Comparison of ENCODE assay signal across 17 cellular contexts in the genomic region with DNA sequence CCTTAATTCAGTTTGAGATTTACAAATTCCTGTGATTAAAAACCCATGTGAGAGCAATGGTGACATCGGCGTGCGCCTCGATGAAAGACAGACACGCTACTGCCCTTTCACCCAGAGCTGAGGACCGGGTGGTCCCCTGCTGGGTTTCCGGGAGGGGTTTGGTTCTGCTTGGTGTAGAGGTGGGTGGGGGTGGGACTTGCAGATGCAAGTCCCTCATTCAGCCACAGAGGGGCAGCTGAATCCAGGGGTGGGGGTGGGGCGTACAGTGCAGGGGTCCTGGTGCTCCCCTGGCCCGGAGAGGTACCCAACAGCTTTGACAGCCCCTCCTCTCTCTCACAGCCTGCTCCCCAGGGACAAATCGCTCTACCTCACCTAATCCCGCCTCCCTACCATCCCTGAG.
DNase-seq lines count a peak whose midpoint lies in the region; ATAC-seq and TF ChIP-seq lines count a peak whose summit lies in the region.
"Had no signal": no experiment of that assay in that cellular context is flagged by ENCODE, and none has a peak within 500 bp of the region (broad histone marks: within the 10 kb centered on the region; RNA-seq: fewer than 3 reads in every experiment).

No MANE protein-coding gene starts in this region.

- TF ChIP-seq POLR2A in lower leg skin (IDR thresholded peaks at IDR 0.05) = no peak

- 87% methylated on average over 6 of the region's 11 CpGs for WGBS in SK-N-SH (ENCODE audit: low lambda C conversion rate)
- WGBS in lower leg skin, 2 donors = 60 to 72% methylated on average over 7 to 11 of the region's 11 CpGs

- no peak overlapping the region for H3K9ac ChIP-seq in SK-N-SH
- H3K9ac ChIP-seq: parathyroid adenoma had no signal

- no peaks in the 10 kb centered on the region for H3K9me3 Mint-ChIP-seq in CD4-positive, alpha-beta memory T cell
- H3K9me3 Mint-ChIP-seq: type B pancreatic cell had no signal

- no peaks in the 10 kb centered on the region for H3K9me3 ChIP-seq in SK-N-SH
- H3K9me3 ChIP-seq in CD4-positive, alpha-beta memory T cell (ENCODE audit: control insufficient read depth in 1 of 2, low read length in 2 of 2) = no peaks in the 10 kb centered on the region
- H3K9me3 ChIP-seq in WERI-Rb-1 (ENCODE audit: severe bottlenecking) = no peaks in the 10 kb centered on the region
- H3K9me3 ChIP-seq: adrenal gland, SJSA1 had no signal

- no peaks in the 10 kb centered on the region for H3K27me3 Mint-ChIP-seq in CD4-positive, alpha-beta memory T cell

- ATAC-seq in SK-N-SH treated with all-trans-retinoic acid at 6 μM for 48 hours = no peak
- ATAC-seq: K562 had no signal

- peak; percentile 47 for DNase-seq in SK-N-SH
- DNase-seq in CD4-positive, alpha-beta memory T cell = no peak
- no peak for DNase-seq in WERI-Rb-1
- peak; percentile 9 to 43 for DNase-seq in lower leg skin (ENCODE audit: low spot score in 2 of 2)
- no peak for DNase-seq in DMS153 (lab: John Stamatoyannopoulos, UW)
- no peak for DNase-seq in occipital lobe (lab: John Stamatoyannopoulos, UW)
- no peak for DNase-seq in retina
- DNase-seq: activated CD4-positive, CD25-positive, alpha-beta regulatory T cell treated with anti-CD3 and anti-CD28 coated beads, Interleukin-2, amount 50 U/mL, for 72 hours; DMS 273 treated with DMSO at 0.1 percent for 48 hours; NCI-H187; NCI-H748 treated with DMSO at 0.1 percent for 48 hours had no signal

- POLR2A ChIA-PET in SK-N-SH (lab: Yijun Ruan, JAX) = no interaction called here
- POLR2A ChIA-PET in CD4-positive, alpha-beta memory T cell (lab: Charles Lee; ENCODE audit: partially characterized antibody) = interaction anchor here (1.2 to 1.9 kb wide), 5 partner anchors 12 to 126 kb away, joined by 3 to 9 read pairs (median 5); no protein-coding TSS in a partner anchor

- H3K36me3 ChIP-seq in SK-N-SH (replicated peaks in 1 of 2; ENCODE audit: control insufficient read depth in 1 of 2, insufficient read depth in 2 of 2, low read length in 1 of 2) = no peaks in the 10 kb centered on the region
- H3K36me3 ChIP-seq in CD4-positive, alpha-beta memory T cell (ENCODE audit: insufficient read depth, low read length) = no peaks in the 10 kb centered on the region
- no peaks in the 10 kb centered on the region for H3K36me3 ChIP-seq in WERI-Rb-1
- H3K36me3 ChIP-seq: adrenal gland had no signal

- no peaks in the 10 kb centered on the region for H3K79me2 ChIP-seq in SK-N-SH (ENCODE audit: insufficient read depth)
- H3K79me2 ChIP-seq: parathyroid adenoma had no signal

- H3K36me3 Mint-ChIP-seq in CD4-positive, alpha-beta memory T cell = no peaks in the 10 kb centered on the region
- H3K36me3 Mint-ChIP-seq: type B pancreatic cell had no signal

- H3K4me3 ChIP-seq in SK-N-SH (ENCODE audit: low read depth in 2 of 2, low read length in 1 of 2) (no peak overlapping the region), WERI-Rb-1 (ENCODE audit: low read depth, low read length) (no peak overlapping the region), lower leg skin (ENCODE audit: low read depth, poor library complexity, severe bottlenecking) (no peak overlapping the region)
- peak overlapping the region in 1 of 2 donors; percentile 57 for H3K4me3 ChIP-seq in CD4-positive, alpha-beta memory T cell (ENCODE audit: low read length in 2 of 2)
- H3K4me3 ChIP-seq: adrenal gland, K562, SJSA1 had no signal

- H3K4me3 Mint-ChIP-seq in CD4-positive, alpha-beta memory T cell = peak overlapping the region in 5 of 8 donors; percentile 38 to 92 (median 85)
- H3K4me3 Mint-ChIP-seq: type B pancreatic cell had no signal

- H3K27ac Mint-ChIP-seq in CD4-positive, alpha-beta memory T cell = peak overlapping the region in 5 of 7 donors; percentile 62 to 99 (median 98)
- H3K27ac Mint-ChIP-seq: type B pancreatic cell had no signal

- no peak for TF ChIP-seq CTCF in SK-N-SH (IDR thresholded peaks at IDR 0.05)
- TF ChIP-seq CTCF in WERI-Rb-1 (IDR thresholded peaks at IDR 0.05; ENCODE audit: low read depth, low read length) = 0 out of 2 replicates have a peak, but pooled peaks have one; percentile 2
- TF ChIP-seq CTCF in lower leg skin (IDR thresholded peaks at IDR 0.05) = no peak

- no peak overlapping the region for H3K4me2 ChIP-seq in SK-N-SH

- H3K27me3 ChIP-seq in SK-N-SH (ENCODE audit: insufficient read depth) (no peaks in the 10 kb centered on the region), WERI-Rb-1 (ENCODE audit: insufficient read depth, low read depth, severe bottlenecking) (peaks cover 88% of the 10 kb centered on the region)
- no peaks in the 10 kb centered on the region for H3K27me3 ChIP-seq in CD4-positive, alpha-beta memory T cell (ENCODE audit: insufficient read depth, low read length)
- H3K27me3 ChIP-seq: adrenal gland, SJSA1 had no signal

- intact Hi-C loops in CD4-positive, alpha-beta memory T cell (cut with micrococcal nuclease) = loop anchor here (5.0 kb wide), 1 partner anchor 111 kb away; no protein-coding TSS in a partner anchor
- intact Hi-C loops in lower leg skin (cut with DNase I; ENCODE audit: low total_unique reads) = no loop called here

- H2AFZ ChIP-seq in SK-N-SH (ENCODE audit: low read depth) = no peak overlapping the region
- H2AFZ ChIP-seq: parathyroid adenoma had no signal

- H3K27ac ChIP-seq in SK-N-SH (ENCODE audit: low read depth in 2 of 2, low read length in 1 of 2) (no peak overlapping the region), WERI-Rb-1 (no peak overlapping the region)
- peak overlapping the region; percentile 55 for H3K27ac ChIP-seq in CD4-positive, alpha-beta memory T cell (ENCODE audit: low read depth, low read length)
- H3K27ac ChIP-seq: adrenal gland, parathyroid adenoma, SJSA1 had no signal

- H3F3A ChIP-seq in SK-N-SH (replicated peaks; ENCODE audit: insufficient read depth) = no peaks in the 10 kb centered on the region

- peaks cover 0 to 9% of the 10 kb centered on the region in 2 experiments; a peak in 1 of 4 replicates for H3K4me1 ChIP-seq in SK-N-SH (ENCODE audit: control insufficient read depth in 1 of 2, insufficient read depth in 2 of 2, low read depth in 1 of 2, low read length in 1 of 2)
- peaks cover 54% of the 10 kb centered on the region for H3K4me1 ChIP-seq in CD4-positive, alpha-beta memory T cell (ENCODE audit: insufficient read depth, low read length)
- H3K4me1 ChIP-seq: adrenal gland, parathyroid adenoma, SJSA1 had no signal

- no peaks in the 10 kb centered on the region for H3K9me2 ChIP-seq in SK-N-SH

- no peak for TF ChIP-seq RAD21 in SK-N-SH (IDR thresholded peaks at IDR 0.05; ENCODE audit: low read length)

- TF ChIP-seq EP300 in SK-N-SH (IDR thresholded peaks at IDR 0.05; ENCODE audit: borderline replicate concordance in 1 of 2, low read depth in 1 of 2, low read length in 1 of 2) = no peak

- H4K20me1 ChIP-seq in SK-N-SH (ENCODE audit: insufficient read depth) = no peaks in the 10 kb centered on the region

- CTCF ChIA-PET in SK-N-SH (lab: Yijun Ruan, JAX) = interaction anchor here (0.9 to 1.6 kb wide), 3 partner anchors 10 to 319 kb away, joined by 3 to 7 read pairs (median 5); no protein-coding TSS in a partner anchor
- CTCF ChIA-PET in CD4-positive, alpha-beta memory T cell (lab: Charles Lee; ENCODE audit: partially characterized antibody) = interaction anchor here (5.1 kb wide), 1 partner anchor 10 kb away, joined by 30 read pairs; no protein-coding TSS in a partner anchor

- peaks cover 20 to 57% (median 39%) of the 10 kb centered on the region in 4 donors for H3K4me1 Mint-ChIP-seq in CD4-positive, alpha-beta memory T cell

TF ChIP-seq in SK-N-SH, 30 proteins besides CTCF, POLR2A, EP300 and RAD21 (continues in another document):
- TF ChIP-seq, protein P1, sequence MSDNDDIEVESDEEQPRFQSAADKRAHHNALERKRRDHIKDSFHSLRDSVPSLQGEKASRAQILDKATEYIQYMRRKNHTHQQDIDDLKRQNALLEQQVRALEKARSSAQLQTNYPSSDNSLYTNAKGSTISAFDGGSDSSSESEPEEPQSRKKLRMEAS (IDR thresholded peaks at IDR 0.05; ENCODE audit: low read depth) = no peak
- TF ChIP-seq SMC3 (IDR thresholded peaks at IDR 0.05; ENCODE audit: low read depth, low read length) (no peak), NRF1 (IDR thresholded peaks at IDR 0.05; ENCODE audit: low read depth, low read length) (no peak), FOSL2 (IDR thresholded peaks at IDR 0.05; ENCODE audit: borderline replicate concordance, low read depth) (no peak), RXRA (IDR thresholded peaks at IDR 0.05; ENCODE audit: borderline replicate concordance, low read depth) (no peak), RCOR1 (IDR thresholded peaks at IDR 0.05; ENCODE audit: low read length) (no peak), GATA2 (CRISPR knock-in tag; IDR thresholded peaks at IDR 0.05) (no peak), MXI1 (IDR thresholded peaks at IDR 0.05; ENCODE audit: low read depth, low read length) (no peak)
- TF ChIP-seq, protein P2, sequence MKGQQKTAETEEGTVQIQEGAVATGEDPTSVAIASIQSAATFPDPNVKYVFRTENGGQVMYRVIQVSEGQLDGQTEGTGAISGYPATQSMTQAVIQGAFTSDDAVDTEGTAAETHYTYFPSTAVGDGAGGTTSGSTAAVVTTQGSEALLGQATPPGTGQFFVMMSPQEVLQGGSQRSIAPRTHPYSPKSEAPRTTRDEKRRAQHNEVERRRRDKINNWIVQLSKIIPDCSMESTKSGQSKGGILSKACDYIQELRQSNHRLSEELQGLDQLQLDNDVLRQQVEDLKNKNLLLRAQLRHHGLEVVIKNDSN (IDR thresholded peaks at IDR 0.05; ENCODE audit: borderline replicate concordance, low read depth) = no peak

TF ChIP-seq in SK-N-SH treated with all-trans-retinoic acid at 6 μM for 48 hours, 23 proteins besides CTCF, POLR2A, EP300 and RAD21:
- TF ChIP-seq, protein P3, sequence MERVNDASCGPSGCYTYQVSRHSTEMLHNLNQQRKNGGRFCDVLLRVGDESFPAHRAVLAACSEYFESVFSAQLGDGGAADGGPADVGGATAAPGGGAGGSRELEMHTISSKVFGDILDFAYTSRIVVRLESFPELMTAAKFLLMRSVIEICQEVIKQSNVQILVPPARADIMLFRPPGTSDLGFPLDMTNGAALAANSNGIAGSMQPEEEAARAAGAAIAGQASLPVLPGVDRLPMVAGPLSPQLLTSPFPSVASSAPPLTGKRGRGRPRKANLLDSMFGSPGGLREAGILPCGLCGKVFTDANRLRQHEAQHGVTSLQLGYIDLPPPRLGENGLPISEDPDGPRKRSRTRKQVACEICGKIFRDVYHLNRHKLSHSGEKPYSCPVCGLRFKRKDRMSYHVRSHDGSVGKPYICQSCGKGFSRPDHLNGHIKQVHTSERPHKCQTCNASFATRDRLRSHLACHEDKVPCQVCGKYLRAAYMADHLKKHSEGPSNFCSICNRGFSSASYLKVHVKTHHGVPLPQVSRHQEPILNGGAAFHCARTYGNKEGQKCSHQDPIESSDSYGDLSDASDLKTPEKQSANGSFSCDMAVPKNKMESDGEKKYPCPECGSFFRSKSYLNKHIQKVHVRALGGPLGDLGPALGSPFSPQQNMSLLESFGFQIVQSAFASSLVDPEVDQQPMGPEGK (CRISPR knock-in tag; IDR thresholded peaks at IDR 0.05; ENCODE audit: borderline replicate concordance) = no peak

Comparison
In these comparisons a context has a peak if more than half of its experiments do, and no peak if none do; other contexts are left out.
1. DNase-seq: peak in SK-N-SH (single experiment) and lower leg skin (2 of 2); none in CD4-positive, alpha-beta memory T cell (0 of 5), WERI-Rb-1 (single experiment), DMS153 (single experiment), occipital lobe (single experiment) and retina (single experiment).